Comparison of ENCODE assay signal across 16 cellular contexts in the genomic region with DNA sequence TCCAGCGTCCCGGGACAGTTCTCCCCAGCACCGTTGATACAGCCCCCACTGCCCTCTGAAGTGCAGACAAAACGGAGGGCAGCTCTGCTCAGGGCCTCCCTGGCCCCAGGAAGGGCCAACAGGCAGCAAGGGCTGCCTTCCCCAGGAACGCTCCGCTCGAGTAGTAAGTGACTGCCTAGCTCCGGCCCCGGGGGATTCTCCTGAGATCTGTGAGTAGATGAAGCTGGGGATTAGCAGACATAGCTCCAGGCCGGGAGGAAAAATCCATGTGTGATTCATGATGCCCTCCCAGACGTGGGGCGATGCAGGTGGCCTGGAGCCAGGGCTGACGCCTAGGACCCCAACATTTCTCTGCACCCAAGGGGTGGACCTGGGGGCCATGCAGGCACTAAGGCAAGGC.
DNase-seq lines count a peak whose midpoint lies in the region; ATAC-seq and TF ChIP-seq lines count a peak whose summit lies in the region.
"Had no signal": no experiment of that assay in that cellular context is flagged by ENCODE, and none has a peak within 500 bp of the region (broad histone marks: within the 10 kb centered on the region; RNA-seq: fewer than 3 reads in every experiment).

No MANE protein-coding gene starts in this region.

- no peak overlapping the region for H2AK5ac ChIP-seq in mesendoderm (ENCODE audit: low read length)

- H3K27me3 Mint-ChIP-seq in brain, result peaks cover 7% of the 10 kb centered on the region

- H2BK5ac ChIP-seq in mesendoderm (ENCODE audit: low read length), result no peak overlapping the region

- H3K79me2 ChIP-seq in mesendoderm (ENCODE audit: control insufficient read depth, insufficient read depth, low read length), result no peaks in the 10 kb centered on the region

- no peaks in the 10 kb centered on the region for H3K36me3 Mint-ChIP-seq in brain
- H3K36me3 Mint-ChIP-seq: CD14-positive monocyte; CD4-positive, alpha-beta memory T cell had no signal

- H4K8ac ChIP-seq in mesendoderm (ENCODE audit: low read depth, low read length), result no peak overlapping the region

- no peak overlapping the region for H4K5ac ChIP-seq in mesendoderm (ENCODE audit: low read length)

- H3K4ac ChIP-seq in mesendoderm (ENCODE audit: low read depth, low read length), result no peak overlapping the region

- H3K27ac ChIP-seq in mesendoderm (ENCODE audit: low read depth, low read length), result no peak overlapping the region
- H3K27ac ChIP-seq: GM23248 had no signal

- ATAC-seq in GM18517 (IDR thresholded peaks at IDR 0.05; ENCODE audit: unreplicated experiment), result no peak
- no peak for ATAC-seq in GM21737 (IDR thresholded peaks at IDR 0.05; ENCODE audit: unreplicated experiment)

- H3K4me3 Mint-ChIP-seq in brain, result no peak overlapping the region
- H3K4me3 Mint-ChIP-seq: CD14-positive monocyte; CD4-positive, alpha-beta memory T cell had no signal

- no CpG with 5 or more reads among the region's 13 CpGs for WGBS in mesendoderm (ENCODE audit: extremely low coverage, insufficient coverage, low lambda C conversion rate)

- TF ChIP-seq CTCF in BE2C (IDR thresholded peaks at IDR 0.05; ENCODE audit: low read depth, low read length) (no peak), brain (conservative IDR thresholded peaks at IDR 0.05) (no peak), GM13977 (IDR thresholded peaks at IDR 0.05; ENCODE audit: extremely low read depth, insufficient read depth, missing control alignments) (no peak)

- peak overlapping the region in 3 of 5 experiments; percentile 41 to 83 (median 56) for H3K27ac Mint-ChIP-seq in brain
- H3K27ac Mint-ChIP-seq: CD14-positive monocyte; CD4-positive, alpha-beta memory T cell had no signal

- H3K36me3 ChIP-seq in BE2C (no peaks in the 10 kb centered on the region), mesendoderm (ENCODE audit: control insufficient read depth, insufficient read depth, low read length) (no peaks in the 10 kb centered on the region)
- H3K36me3 ChIP-seq: HAP-1 had no signal

- no peaks in the 10 kb centered on the region for H3K79me1 ChIP-seq in mesendoderm (ENCODE audit: low read length)

- no peak overlapping the region for H2BK15ac ChIP-seq in mesendoderm (replicated peaks; ENCODE audit: low read depth)

- no peaks in the 10 kb centered on the region for H3K9me3 ChIP-seq in BE2C
- H3K9me3 ChIP-seq: HAP-1 had no signal

- H3K27me3 ChIP-seq in BE2C (peaks cover 66% of the 10 kb centered on the region), mesendoderm (ENCODE audit: insufficient read depth, low read length, poor library complexity) (no peaks in the 10 kb centered on the region)

- H3K4me1 ChIP-seq in BE2C, result peaks cover 7% of the 10 kb centered on the region; the same call in 1 of the 2 replicates
- H3K4me1 ChIP-seq in mesendoderm (ENCODE audit: control insufficient read depth, low read depth, low read length), result no peaks in the 10 kb centered on the region
- H3K4me1 ChIP-seq: HAP-1 had no signal

- H2BK120ac ChIP-seq in mesendoderm (ENCODE audit: low read depth, low read length), result no peak overlapping the region

- no peak overlapping the region for H3K23ac ChIP-seq in mesendoderm (ENCODE audit: low read length)

- peaks cover 47% of the 10 kb centered on the region for H3K4me1 Mint-ChIP-seq in brain

- H3K56ac ChIP-seq in mesendoderm (ENCODE audit: low read length), result peak overlapping the region; percentile 50

- in situ Hi-C loops in GM13977 (cut with MboI; ENCODE audit: low pct_unique_long_range_greater_than_20kb, low sequenced_read_pairs, unreplicated experiment), result no loop called here

- H3K4me3 ChIP-seq in BE2C (ENCODE audit: low read depth, low read length) (no peak overlapping the region), mesendoderm (ENCODE audit: low read length) (no peak overlapping the region)
- H3K4me3 ChIP-seq: GM23248, HAP-1 had no signal

- no peak overlapping the region for H3K9ac ChIP-seq in mesendoderm (ENCODE audit: low read length)
- H3K9ac ChIP-seq: GM23248 had no signal

- no peak overlapping the region for H3K18ac ChIP-seq in mesendoderm (ENCODE audit: low read length)

- no peak overlapping the region for H3K4me2 ChIP-seq in mesendoderm (ENCODE audit: low read length)

- DNase-seq in BE2C (peak; percentile 45), D341Med (ENCODE audit: low spot score) (peak; percentile 86), mesendoderm (peak; percentile 70), GM13977 (ENCODE audit: low spot score) (no peak), SW480 (ENCODE audit: low spot score) (no peak)
- DNase-seq: ACHN; CD4-positive, alpha-beta memory T cell; DMS 273 treated with DMSO at 0.1 percent for 48 hours; GF-D8; GM23248; KG1 had no signal

- H3K9me3 Mint-ChIP-seq in brain, result peaks cover 0 to 7% (median 0%) of the 10 kb centered on the region in 5 experiments

Comparison
In these comparisons a context has a peak if more than half of its experiments do, and no peak if none do; other contexts are left out.
1. DNase-seq: peak in BE2C (single experiment), D341Med (single experiment) and mesendoderm (single experiment); none in GM13977 (single experiment) and SW480 (single experiment).